ENCODE assay signal across 1 cellular context in the genomic region with DNA sequence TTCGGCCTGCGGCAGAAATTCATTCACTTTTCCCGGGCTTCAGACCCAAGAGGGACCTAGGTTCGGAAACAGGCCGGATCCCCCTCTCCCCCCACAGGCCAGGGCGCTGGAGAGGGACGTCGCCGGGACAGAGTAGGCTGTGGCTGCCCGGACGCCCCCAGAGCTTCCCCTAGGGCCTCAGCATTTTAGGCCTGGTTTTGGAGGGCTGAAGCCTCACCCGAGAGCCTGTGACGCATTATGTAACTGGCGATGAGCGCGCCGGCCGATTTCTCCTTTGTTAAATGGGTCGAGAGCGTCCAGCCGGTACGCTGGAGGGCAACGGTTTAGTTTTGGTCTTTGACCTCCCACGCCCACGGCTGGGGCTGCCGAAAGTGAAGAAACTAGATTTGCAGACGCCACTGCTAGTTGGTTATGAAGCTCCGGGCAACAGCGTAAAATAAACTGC.
TF ChIP-seq lines count a peak whose summit lies in the region.

No MANE protein-coding gene starts in this region.

TF ChIP-seq in HepG2, 621 proteins besides CTCF, POLR2A, EP300 and RAD21 (continued from another document):
- TF ChIP-seq, protein P1, sequence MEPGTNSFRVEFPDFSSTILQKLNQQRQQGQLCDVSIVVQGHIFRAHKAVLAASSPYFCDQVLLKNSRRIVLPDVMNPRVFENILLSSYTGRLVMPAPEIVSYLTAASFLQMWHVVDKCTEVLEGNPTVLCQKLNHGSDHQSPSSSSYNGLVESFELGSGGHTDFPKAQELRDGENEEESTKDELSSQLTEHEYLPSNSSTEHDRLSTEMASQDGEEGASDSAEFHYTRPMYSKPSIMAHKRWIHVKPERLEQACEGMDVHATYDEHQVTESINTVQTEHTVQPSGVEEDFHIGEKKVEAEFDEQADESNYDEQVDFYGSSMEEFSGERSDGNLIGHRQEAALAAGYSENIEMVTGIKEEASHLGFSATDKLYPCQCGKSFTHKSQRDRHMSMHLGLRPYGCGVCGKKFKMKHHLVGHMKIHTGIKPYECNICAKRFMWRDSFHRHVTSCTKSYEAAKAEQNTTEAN (CRISPR knock-in tag; conservative IDR thresholded peaks at IDR 0.05), result 0 out of 2 replicates have a peak, but pooled peaks have one; percentile 27
- peak; percentile 79 for TF ChIP-seq HNF4A (CRISPR knock-in tag; IDR thresholded peaks at IDR 0.05)
- TF ChIP-seq, protein P2, sequence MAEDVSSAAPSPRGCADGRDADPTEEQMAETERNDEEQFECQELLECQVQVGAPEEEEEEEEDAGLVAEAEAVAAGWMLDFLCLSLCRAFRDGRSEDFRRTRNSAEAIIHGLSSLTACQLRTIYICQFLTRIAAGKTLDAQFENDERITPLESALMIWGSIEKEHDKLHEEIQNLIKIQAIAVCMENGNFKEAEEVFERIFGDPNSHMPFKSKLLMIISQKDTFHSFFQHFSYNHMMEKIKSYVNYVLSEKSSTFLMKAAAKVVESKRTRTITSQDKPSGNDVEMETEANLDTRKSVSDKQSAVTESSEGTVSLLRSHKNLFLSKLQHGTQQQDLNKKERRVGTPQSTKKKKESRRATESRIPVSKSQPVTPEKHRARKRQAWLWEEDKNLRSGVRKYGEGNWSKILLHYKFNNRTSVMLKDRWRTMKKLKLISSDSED (CRISPR knock-in tag; IDR thresholded peaks at IDR 0.05), result no peak
- TF ChIP-seq ZNF44 (CRISPR knock-in tag; IDR thresholded peaks at IDR 0.05), result no peak
- TF ChIP-seq, protein P3, sequence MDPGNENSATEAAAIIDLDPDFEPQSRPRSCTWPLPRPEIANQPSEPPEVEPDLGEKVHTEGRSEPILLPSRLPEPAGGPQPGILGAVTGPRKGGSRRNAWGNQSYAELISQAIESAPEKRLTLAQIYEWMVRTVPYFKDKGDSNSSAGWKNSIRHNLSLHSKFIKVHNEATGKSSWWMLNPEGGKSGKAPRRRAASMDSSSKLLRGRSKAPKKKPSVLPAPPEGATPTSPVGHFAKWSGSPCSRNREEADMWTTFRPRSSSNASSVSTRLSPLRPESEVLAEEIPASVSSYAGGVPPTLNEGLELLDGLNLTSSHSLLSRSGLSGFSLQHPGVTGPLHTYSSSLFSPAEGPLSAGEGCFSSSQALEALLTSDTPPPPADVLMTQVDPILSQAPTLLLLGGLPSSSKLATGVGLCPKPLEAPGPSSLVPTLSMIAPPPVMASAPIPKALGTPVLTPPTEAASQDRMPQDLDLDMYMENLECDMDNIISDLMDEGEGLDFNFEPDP (CRISPR knock-in tag; conservative IDR thresholded peaks at IDR 0.05), result 0 out of 2 replicates have a peak, but pooled peaks have one; percentile 28
- TF ChIP-seq NR2F6 (IDR thresholded peaks at IDR 0.05), result peak; percentile 45; the same call in 1 of the 2 replicates
- TF ChIP-seq NR2F6 (CRISPR knock-in tag; IDR thresholded peaks at IDR 0.05), result peak; percentile 49; the same call in 1 of the 2 replicates
- no peak for TF ChIP-seq GABPA (IDR thresholded peaks at IDR 0.05; ENCODE audit: low read depth, low read length)
- no peak for TF ChIP-seq GABPA (CRISPR knock-in tag; IDR thresholded peaks at IDR 0.05; ENCODE audit: low read depth)
- TF ChIP-seq, protein P4, sequence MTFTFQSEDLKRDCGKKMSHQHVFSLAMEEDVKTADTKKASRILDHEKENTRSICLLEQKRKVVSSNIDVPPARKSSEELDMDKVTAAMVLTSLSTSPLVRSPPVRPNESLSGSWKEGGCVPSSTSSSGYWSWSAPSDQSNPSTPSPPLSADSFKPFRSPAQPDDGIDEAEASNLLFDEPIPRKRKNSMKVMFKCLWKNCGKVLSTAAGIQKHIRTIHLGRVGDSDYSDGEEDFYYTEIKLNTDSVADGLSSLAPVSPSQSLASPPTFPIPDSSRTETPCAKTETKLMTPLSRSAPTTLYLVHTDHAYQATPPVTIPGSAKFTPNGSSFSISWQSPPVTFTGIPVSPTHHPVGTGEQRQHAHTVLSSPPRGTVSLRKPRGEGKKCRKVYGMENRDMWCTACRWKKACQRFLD (CRISPR knock-in tag; IDR thresholded peaks at IDR 0.05; ENCODE audit: borderline replicate concordance), result 0 out of 2 replicates have a peak, but pooled peaks have one; percentile 20
- TF ChIP-seq, protein P5, sequence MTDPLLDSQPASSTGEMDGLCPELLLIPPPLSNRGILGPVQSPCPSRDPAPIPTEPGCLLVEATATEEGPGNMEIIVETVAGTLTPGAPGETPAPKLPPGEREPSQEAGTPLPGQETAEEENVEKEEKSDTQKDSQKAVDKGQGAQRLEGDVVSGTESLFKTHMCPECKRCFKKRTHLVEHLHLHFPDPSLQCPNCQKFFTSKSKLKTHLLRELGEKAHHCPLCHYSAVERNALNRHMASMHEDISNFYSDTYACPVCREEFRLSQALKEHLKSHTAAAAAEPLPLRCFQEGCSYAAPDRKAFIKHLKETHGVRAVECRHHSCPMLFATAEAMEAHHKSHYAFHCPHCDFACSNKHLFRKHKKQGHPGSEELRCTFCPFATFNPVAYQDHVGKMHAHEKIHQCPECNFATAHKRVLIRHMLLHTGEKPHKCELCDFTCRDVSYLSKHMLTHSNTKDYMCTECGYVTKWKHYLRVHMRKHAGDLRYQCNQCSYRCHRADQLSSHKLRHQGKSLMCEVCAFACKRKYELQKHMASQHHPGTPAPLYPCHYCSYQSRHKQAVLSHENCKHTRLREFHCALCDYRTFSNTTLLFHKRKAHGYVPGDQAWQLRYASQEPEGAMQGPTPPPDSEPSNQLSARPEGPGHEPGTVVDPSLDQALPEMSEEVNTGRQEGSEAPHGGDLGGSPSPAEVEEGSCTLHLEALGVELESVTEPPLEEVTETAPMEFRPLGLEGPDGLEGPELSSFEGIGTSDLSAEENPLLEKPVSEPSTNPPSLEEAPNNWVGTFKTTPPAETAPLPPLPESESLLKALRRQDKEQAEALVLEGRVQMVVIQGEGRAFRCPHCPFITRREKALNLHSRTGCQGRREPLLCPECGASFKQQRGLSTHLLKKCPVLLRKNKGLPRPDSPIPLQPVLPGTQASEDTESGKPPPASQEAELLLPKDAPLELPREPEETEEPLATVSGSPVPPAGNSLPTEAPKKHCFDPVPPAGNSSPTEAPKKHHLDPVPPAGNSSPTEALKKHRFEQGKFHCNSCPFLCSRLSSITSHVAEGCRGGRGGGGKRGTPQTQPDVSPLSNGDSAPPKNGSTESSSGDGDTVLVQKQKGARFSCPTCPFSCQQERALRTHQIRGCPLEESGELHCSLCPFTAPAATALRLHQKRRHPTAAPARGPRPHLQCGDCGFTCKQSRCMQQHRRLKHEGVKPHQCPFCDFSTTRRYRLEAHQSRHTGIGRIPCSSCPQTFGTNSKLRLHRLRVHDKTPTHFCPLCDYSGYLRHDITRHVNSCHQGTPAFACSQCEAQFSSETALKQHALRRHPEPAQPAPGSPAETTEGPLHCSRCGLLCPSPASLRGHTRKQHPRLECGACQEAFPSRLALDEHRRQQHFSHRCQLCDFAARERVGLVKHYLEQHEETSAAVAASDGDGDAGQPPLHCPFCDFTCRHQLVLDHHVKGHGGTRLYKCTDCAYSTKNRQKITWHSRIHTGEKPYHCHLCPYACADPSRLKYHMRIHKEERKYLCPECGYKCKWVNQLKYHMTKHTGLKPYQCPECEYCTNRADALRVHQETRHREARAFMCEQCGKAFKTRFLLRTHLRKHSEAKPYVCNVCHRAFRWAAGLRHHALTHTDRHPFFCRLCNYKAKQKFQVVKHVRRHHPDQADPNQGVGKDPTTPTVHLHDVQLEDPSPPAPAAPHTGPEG (CRISPR knock-in tag; IDR thresholded peaks at IDR 0.05), result no peak
- TF ChIP-seq SNAPC2 (CRISPR knock-in tag; IDR thresholded peaks at IDR 0.05), result no peak
- TF ChIP-seq AGO2 (optimal IDR thresholded peaks at IDR 0.05; ENCODE audit: low read depth, low read length), result peak; percentile 97
- TF ChIP-seq, protein P6, sequence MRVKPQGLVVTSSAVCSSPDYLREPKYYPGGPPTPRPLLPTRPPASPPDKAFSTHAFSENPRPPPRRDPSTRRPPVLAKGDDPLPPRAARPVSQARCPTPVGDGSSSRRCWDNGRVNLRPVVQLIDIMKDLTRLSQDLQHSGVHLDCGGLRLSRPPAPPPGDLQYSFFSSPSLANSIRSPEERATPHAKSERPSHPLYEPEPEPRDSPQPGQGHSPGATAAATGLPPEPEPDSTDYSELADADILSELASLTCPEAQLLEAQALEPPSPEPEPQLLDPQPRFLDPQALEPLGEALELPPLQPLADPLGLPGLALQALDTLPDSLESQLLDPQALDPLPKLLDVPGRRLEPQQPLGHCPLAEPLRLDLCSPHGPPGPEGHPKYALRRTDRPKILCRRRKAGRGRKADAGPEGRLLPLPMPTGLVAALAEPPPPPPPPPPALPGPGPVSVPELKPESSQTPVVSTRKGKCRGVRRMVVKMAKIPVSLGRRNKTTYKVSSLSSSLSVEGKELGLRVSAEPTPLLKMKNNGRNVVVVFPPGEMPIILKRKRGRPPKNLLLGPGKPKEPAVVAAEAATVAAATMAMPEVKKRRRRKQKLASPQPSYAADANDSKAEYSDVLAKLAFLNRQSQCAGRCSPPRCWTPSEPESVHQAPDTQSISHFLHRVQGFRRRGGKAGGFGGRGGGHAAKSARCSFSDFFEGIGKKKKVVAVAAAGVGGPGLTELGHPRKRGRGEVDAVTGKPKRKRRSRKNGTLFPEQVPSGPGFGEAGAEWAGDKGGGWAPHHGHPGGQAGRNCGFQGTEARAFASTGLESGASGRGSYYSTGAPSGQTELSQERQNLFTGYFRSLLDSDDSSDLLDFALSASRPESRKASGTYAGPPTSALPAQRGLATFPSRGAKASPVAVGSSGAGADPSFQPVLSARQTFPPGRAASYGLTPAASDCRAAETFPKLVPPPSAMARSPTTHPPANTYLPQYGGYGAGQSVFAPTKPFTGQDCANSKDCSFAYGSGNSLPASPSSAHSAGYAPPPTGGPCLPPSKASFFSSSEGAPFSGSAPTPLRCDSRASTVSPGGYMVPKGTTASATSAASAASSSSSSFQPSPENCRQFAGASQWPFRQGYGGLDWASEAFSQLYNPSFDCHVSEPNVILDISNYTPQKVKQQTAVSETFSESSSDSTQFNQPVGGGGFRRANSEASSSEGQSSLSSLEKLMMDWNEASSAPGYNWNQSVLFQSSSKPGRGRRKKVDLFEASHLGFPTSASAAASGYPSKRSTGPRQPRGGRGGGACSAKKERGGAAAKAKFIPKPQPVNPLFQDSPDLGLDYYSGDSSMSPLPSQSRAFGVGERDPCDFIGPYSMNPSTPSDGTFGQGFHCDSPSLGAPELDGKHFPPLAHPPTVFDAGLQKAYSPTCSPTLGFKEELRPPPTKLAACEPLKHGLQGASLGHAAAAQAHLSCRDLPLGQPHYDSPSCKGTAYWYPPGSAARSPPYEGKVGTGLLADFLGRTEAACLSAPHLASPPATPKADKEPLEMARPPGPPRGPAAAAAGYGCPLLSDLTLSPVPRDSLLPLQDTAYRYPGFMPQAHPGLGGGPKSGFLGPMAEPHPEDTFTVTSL (CRISPR knock-in tag; IDR thresholded peaks at IDR 0.05; ENCODE audit: borderline replicate concordance), result 0 out of 2 replicates have a peak, but pooled peaks have one; percentile 8
- TF ChIP-seq, protein P7, sequence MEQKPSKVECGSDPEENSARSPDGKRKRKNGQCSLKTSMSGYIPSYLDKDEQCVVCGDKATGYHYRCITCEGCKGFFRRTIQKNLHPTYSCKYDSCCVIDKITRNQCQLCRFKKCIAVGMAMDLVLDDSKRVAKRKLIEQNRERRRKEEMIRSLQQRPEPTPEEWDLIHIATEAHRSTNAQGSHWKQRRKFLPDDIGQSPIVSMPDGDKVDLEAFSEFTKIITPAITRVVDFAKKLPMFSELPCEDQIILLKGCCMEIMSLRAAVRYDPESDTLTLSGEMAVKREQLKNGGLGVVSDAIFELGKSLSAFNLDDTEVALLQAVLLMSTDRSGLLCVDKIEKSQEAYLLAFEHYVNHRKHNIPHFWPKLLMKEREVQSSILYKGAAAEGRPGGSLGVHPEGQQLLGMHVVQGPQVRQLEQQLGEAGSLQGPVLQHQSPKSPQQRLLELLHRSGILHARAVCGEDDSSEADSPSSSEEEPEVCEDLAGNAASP (CRISPR knock-in tag; IDR thresholded peaks at IDR 0.05; ENCODE audit: borderline replicate concordance), result 0 out of 2 replicates have a peak, but pooled peaks have one; percentile 12
- TF ChIP-seq TAF15 (IDR thresholded peaks at IDR 0.05; ENCODE audit: low read depth, low read length, poor library complexity, severe bottlenecking), result peak; percentile 48
- TF ChIP-seq ESRRA (CRISPR knock-in tag; IDR thresholded peaks at IDR 0.05; ENCODE audit: low read depth), result peak; percentile 31; the same call in 1 of the 2 replicates
- TF ChIP-seq ZNF12 (CRISPR knock-in tag; IDR thresholded peaks at IDR 0.05), result no peak
- 0 out of 2 replicates have a peak, but pooled peaks have one; percentile 26 for TF ChIP-seq ZFP37 (CRISPR knock-in tag; IDR thresholded peaks at IDR 0.05; ENCODE audit: borderline replicate concordance)
